ENCODE assay signal across 24 cellular contexts in genomic region chr14:31802838-31803237, GRCh38.
A peak's percentile ranks its signal among the peaks of the same experiment; 100 is the strongest.
DNase-seq lines count a peak whose midpoint lies in the region; ATAC-seq, FAIRE-seq and TF ChIP-seq lines count a peak whose summit lies in the region.
"Had no signal": no experiment of that assay in that cellular context is flagged by ENCODE, and none has a peak within 500 bp of the region (broad histone marks: within the 10 kb centered on the region; RNA-seq: fewer than 3 reads in every experiment).

No MANE protein-coding gene starts in this region.

- no peaks in the 10 kb centered on the region for H3K27me3 ChIP-seq in right lobe of liver
- H3K27me3 ChIP-seq: BE2C, BLaER1 had no signal

- H3K4me1 ChIP-seq in A549 (no peaks in the 10 kb centered on the region), right lobe of liver (no peaks in the 10 kb centered on the region)
- H3K4me1 ChIP-seq: BE2C, BLaER1 had no signal

- H3K9me3 ChIP-seq in A549 (no peaks in the 10 kb centered on the region), right lobe of liver (no peaks in the 10 kb centered on the region)
- H3K9me3 ChIP-seq: BE2C, BLaER1 had no signal

- DNase-seq in A549 (ENCODE audit: low read depth in 1 of 2, low spot score in 1 of 2) (no peak), SK-MEL-5 (ENCODE audit: low read depth, low spot score) (peak; percentile 4), right lobe of liver (no peak), germinal center (ENCODE audit: low spot score) (no peak), NCI-H1694 treated with DMSO at 0.1 percent for 48 hours (lab: John Stamatoyannopoulos, UW) (no peak)
- DNase-seq: ACHN; BE2C; C1 segment of cervical spinal cord; CD4-positive, alpha-beta memory T cell; CD4-positive, CD25-positive, alpha-beta regulatory T cell; CD8-positive, alpha-beta memory T cell; COR-L47; DMS 273 treated with DMSO at 0.1 percent for 48 hours; DMS153; DMS53; DMS79; DND-41; EL; GDM1 had no signal

- H3K4me2 ChIP-seq in A549, result no peak overlapping the region
- H3K4me2 ChIP-seq: BLaER1 had no signal

- POLR2A ChIA-PET in A549 (lab: Yijun Ruan, JAX), result no interaction called here

- H3K4me3 ChIP-seq in A549 (no peak overlapping the region), right lobe of liver (no peak overlapping the region)
- H3K4me3 ChIP-seq: BLaER1, GM12878 had no signal

- CTCF ChIA-PET in A549 (lab: Yijun Ruan, JAX), result no interaction called here

- TF ChIP-seq CTCF in A549 (IDR thresholded peaks at IDR 0.05), result no peak
- TF ChIP-seq CTCF in right lobe of liver (IDR thresholded peaks at IDR 0.05), result no peak

- no peak for TF ChIP-seq EP300 in A549 (IDR thresholded peaks at IDR 0.05)

- H3K36me3 ChIP-seq in right lobe of liver, result no peaks in the 10 kb centered on the region
- H3K36me3 ChIP-seq: BE2C, BLaER1 had no signal

- in situ Hi-C loops in SK-MEL-5 (cut with HindIII; ENCODE audit: low pct_unique_long_range_greater_than_20kb, low sequenced_read_pairs), result no loop called here

- no peak for TF ChIP-seq POLR2A in A549 (IDR thresholded peaks at IDR 0.05; ENCODE audit: low read length)
- no peak for TF ChIP-seq POLR2A in right lobe of liver (IDR thresholded peaks at IDR 0.05)

- H3K27ac ChIP-seq in A549 (no peak overlapping the region), right lobe of liver (no peak overlapping the region)
- H3K27ac ChIP-seq: 22Rv1, BLaER1 had no signal

- intact Hi-C loops in right lobe of liver (cut with DNase I), result no loop called here

- FAIRE-seq in A549 (lab: Jason Lieb, UNC), result no peak
- FAIRE-seq: GM12878, GM12892, GM18507 had no signal

- no peak for TF ChIP-seq RAD21 in A549 (conservative IDR thresholded peaks at IDR 0.05 in 1 of 2, IDR thresholded peaks at IDR 0.05 in 1 of 2)

- ATAC-seq in A549, result no peak
- ATAC-seq in right lobe of liver, result peak in 3 of 4 donors; percentile 44 to 53 (median 47)
- ATAC-seq: GM12878 had no signal

TF ChIP-seq in A549, 52 proteins besides CTCF, POLR2A, EP300 and RAD21:
- no peak for TF ChIP-seq MAZ (IDR thresholded peaks at IDR 0.05; ENCODE audit: borderline replicate concordance, low read depth, low read length)
- TF ChIP-seq MAX (IDR thresholded peaks at IDR 0.05), result no peak
- no peak for TF ChIP-seq CBX2 (IDR thresholded peaks at IDR 0.05; ENCODE audit: borderline replicate concordance, low read depth)
- TF ChIP-seq HEYL (CRISPR knock-in tag; IDR thresholded peaks at IDR 0.05), result no peak
- TF ChIP-seq MAFK (IDR thresholded peaks at IDR 0.05; ENCODE audit: partially characterized antibody), result peak; percentile 48
- TF ChIP-seq ZNF302 (CRISPR knock-in tag; IDR thresholded peaks at IDR 0.05), result no peak
- TF ChIP-seq TP53 (CRISPR knock-in tag; IDR thresholded peaks at IDR 0.05), result no peak

Comparison
In these comparisons a context has a peak if more than half of its experiments do, and no peak if none do; other contexts are left out.
1. ATAC-seq: peak in right lobe of liver (3 of 4); none in A549 (0 of 2).